ENCODE assay signal across 23 cellular contexts in genomic region chr12:1859643-1860042, GRCh38. TPM values are rescaled to one million over a fixed set of nuclear protein-coding genes. Genes with fewer than 3 reads are reported as not detected.
DNase-seq lines count a peak whose midpoint lies in the region; TF ChIP-seq lines count a peak whose summit lies in the region.
"Had no signal": no experiment of that assay in that cellular context is flagged by ENCODE, and none has a peak within 500 bp of the region (broad histone marks: within the 10 kb centered on the region; RNA-seq: fewer than 3 reads in every experiment).

No MANE protein-coding gene starts in this region.

- H3K36me3 Mint-ChIP-seq in chondrocyte (ENCODE audit: low read depth): no peaks in the 10 kb centered on the region

- H3K4ac ChIP-seq in trophoblast cell (ENCODE audit: low read depth, low read length): no peak overlapping the region

- TF ChIP-seq CTCF in choroid plexus epithelial cell (conservative IDR thresholded peaks at IDR 0.05; ENCODE audit: low read depth, low read length) (no peak), chondrocyte (IDR thresholded peaks at IDR 0.05) (no peak)

- H2BK12ac ChIP-seq in trophoblast cell (ENCODE audit: low read length): no peak overlapping the region

- H3F3A ChIP-seq in GM23248 (ENCODE audit: insufficient read depth): no peaks in the 10 kb centered on the region

- H3K27ac ChIP-seq in GM23248: no peak overlapping the region
- no peak overlapping the region for H3K27ac ChIP-seq in trophoblast cell (ENCODE audit: low read depth, low read length)
- H3K27ac ChIP-seq: ovary had no signal

- no peak overlapping the region for H3K23ac ChIP-seq in trophoblast cell (ENCODE audit: low read length)

- H3K18ac ChIP-seq in trophoblast cell (ENCODE audit: low read length): no peak overlapping the region

- no peak overlapping the region for H4K8ac ChIP-seq in trophoblast cell (ENCODE audit: low read depth, low read length)

- H2BK5ac ChIP-seq in trophoblast cell (ENCODE audit: low read depth, low read length, poor library complexity): no peak overlapping the region

- H3K4me1 Mint-ChIP-seq in chondrocyte (ENCODE audit: low read depth): peaks cover 7% of the 10 kb centered on the region
- H3K4me1 Mint-ChIP-seq: central memory CD8-positive, alpha-beta T cell had no signal

- H3K4me3 ChIP-seq in GM23248 (no peak overlapping the region), choroid plexus epithelial cell (ENCODE audit: low read depth, low read length) (no peak overlapping the region), trophoblast cell (ENCODE audit: low read depth, low read length) (no peak overlapping the region)
- H3K4me3 ChIP-seq: ovary had no signal

- no peaks in the 10 kb centered on the region for H3K9me3 Mint-ChIP-seq in chondrocyte (ENCODE audit: low read depth)
- H3K9me3 Mint-ChIP-seq: central memory CD8-positive, alpha-beta T cell had no signal

- H4K20me1 ChIP-seq in GM23248 (ENCODE audit: insufficient read depth): no peaks in the 10 kb centered on the region

- no peak overlapping the region for H3K4me3 Mint-ChIP-seq in chondrocyte (ENCODE audit: unreplicated experiment)
- H3K4me3 Mint-ChIP-seq: central memory CD8-positive, alpha-beta T cell; naive thymus-derived CD4-positive, alpha-beta T cell had no signal

- H3K4me1 ChIP-seq in GM23248 (ENCODE audit: insufficient read depth) (no peaks in the 10 kb centered on the region), trophoblast cell (ENCODE audit: control insufficient read depth in 1 of 2, insufficient read depth in 2 of 2, low read length in 2 of 2) (no peaks in the 10 kb centered on the region)

- no peaks in the 10 kb centered on the region for H3K9me2 ChIP-seq in GM23248 (ENCODE audit: insufficient read depth)

- DNase-seq in GM23248: peak; percentile 34
- peak; percentile 94 for DNase-seq in M059J (ENCODE audit: low read depth)
- peak; percentile 43 for DNase-seq in choroid plexus epithelial cell (ENCODE audit: low read depth)
- DNase-seq in trophoblast cell: peak; percentile 66 to 69
- DNase-seq in NCI-H748 (lab: John Stamatoyannopoulos, UW; ENCODE audit: unreplicated experiment): no peak
- DNase-seq in NOMO-1 treated with DMSO at 0.1 percent for 48 hours (lab: John Stamatoyannopoulos, UW; ENCODE audit: unreplicated experiment): no peak
- no peak for DNase-seq in chondrocyte (ENCODE audit: low spot score)
- DNase-seq: activated CD4-positive, CD25-positive, alpha-beta regulatory T cell; AML-193; effector memory CD4-positive, alpha-beta T cell; GF-D8; head of caudate nucleus; MV-4-11; naive thymus-derived CD4-positive, alpha-beta T cell; NCI-H187 treated with DMSO at 0.1 percent for 48 hours; ovary; SIG-M5; stimulated activated CD4-positive, alpha-beta T cell treated with anti-CD3 and anti-CD28 coated beads, Interleukin-4, amount 100 ng/mL, for 24 hours had no signal

- WGBS in GM23248 (ENCODE audit: low coverage in 1 of 2, low lambda C conversion rate in 2 of 2, missing lambda C conversion rate in 2 of 2), 2 experiments: 60 to 66% methylated on average over 7 of the region's 7 CpGs
- WGBS in trophoblast cell (ENCODE audit: extremely low coverage, insufficient coverage, insufficient read length): no CpG with 5 or more reads among the region's 7 CpGs

- H3K9me3 ChIP-seq in GM23248 (ENCODE audit: low read depth) (no peaks in the 10 kb centered on the region), trophoblast cell (ENCODE audit: insufficient read depth, low read depth, low read length) (peaks cover 30% of the 10 kb centered on the region)
- H3K9me3 ChIP-seq: ovary had no signal

- H3K14ac ChIP-seq in trophoblast cell (ENCODE audit: low read length): no peak overlapping the region

- no peak overlapping the region for H2AFZ ChIP-seq in GM23248
- no peak overlapping the region for H2AFZ ChIP-seq in trophoblast cell (ENCODE audit: insufficient read depth, low read length, poor library complexity)

- H3K36me3 ChIP-seq in GM23248 (ENCODE audit: low read depth): no peaks in the 10 kb centered on the region
- H3K36me3 ChIP-seq in trophoblast cell (ENCODE audit: control insufficient read depth in 1 of 2, insufficient read depth in 2 of 2, low read length in 2 of 2): no peaks in the 10 kb centered on the region
- H3K36me3 ChIP-seq: ovary had no signal

- H3K27ac Mint-ChIP-seq in chondrocyte (ENCODE audit: unreplicated experiment): no peak overlapping the region
- H3K27ac Mint-ChIP-seq: naive thymus-derived CD4-positive, alpha-beta T cell had no signal

- no peaks in the 10 kb centered on the region for H3K79me1 ChIP-seq in trophoblast cell (ENCODE audit: low read length)

- H2AK5ac ChIP-seq in trophoblast cell (ENCODE audit: low read length): no peak overlapping the region

- H3K4me2 ChIP-seq in GM23248 (ENCODE audit: unreplicated experiment) (no peak overlapping the region), trophoblast cell (ENCODE audit: low read length) (no peak overlapping the region)

- peaks cover 9% of the 10 kb centered on the region for H3K27me3 Mint-ChIP-seq in chondrocyte (ENCODE audit: low read depth)

- no peak overlapping the region for H3K9ac ChIP-seq in GM23248
- H3K9ac ChIP-seq in trophoblast cell (ENCODE audit: low read length): no peak overlapping the region

- no peak overlapping the region for H4K91ac ChIP-seq in trophoblast cell (ENCODE audit: low read depth, low read length)

- no peak overlapping the region for H2BK120ac ChIP-seq in trophoblast cell (ENCODE audit: insufficient read depth, low read length, poor library complexity)

- in situ Hi-C loops in GM23248 (cut with MboI): no loop called here

- H4K12ac ChIP-seq in trophoblast cell (ENCODE audit: low read depth, low read length): no peak overlapping the region

- peaks cover 26% of the 10 kb centered on the region for H3K27me3 ChIP-seq in GM23248 (replicated peaks; ENCODE audit: insufficient read depth)
- H3K27me3 ChIP-seq in trophoblast cell (ENCODE audit: insufficient read depth, low read length): no peaks in the 10 kb centered on the region
- H3K27me3 ChIP-seq: ovary had no signal

- H3K79me2 ChIP-seq in GM23248 (ENCODE audit: insufficient read depth) (no peaks in the 10 kb centered on the region), trophoblast cell (ENCODE audit: control insufficient read depth, insufficient read depth, low read length, poor library complexity) (no peaks in the 10 kb centered on the region)

RNA-seq across cellular contexts. Expression of gene LRTM2, which starts 39.3 kb away (rescaled TPM):
- not detected in 2 replicates for total RNA-seq in GM23248 (2014; rRNA removed; shearing (Covaris generic))
- not detected in 2 replicates for polyA plus RNA-seq in GM23248 (2016; fragmentation: Nextera tagmentation; extraction: Ambion mirVana)
- 0.07 TPM in 1 of 2 replicates, not detected in the other for total RNA-seq in M059J (2014; rRNA removed; shearing (Covaris generic))
- polyA plus RNA-seq in trophoblast cell (2013): 0.04 and 0.07 TPM in 2 replicates
- not detected in 3 replicates for total RNA-seq in chondrocyte
- total RNA-seq: lung microvascular endothelial cell; ovary; subcutaneous adipose tissue; T-helper 2 cell treated with Interferon-gamma antibody and Interleukin-4, amounts not matched to agents 100 ng/mL and 5 ng/mL, for 36 hours had no signal
- polyA plus RNA-seq: adipose tissue; naive thymus-derived CD4-positive, alpha-beta T cell; ovary had no signal

RNA-seq across cellular contexts. Expression of gene CACNA2D4, which starts 58.8 kb away (rescaled TPM):
- under 0.01 TPM in 1 of 2 replicates, not detected in the other for total RNA-seq in GM23248 (2014; rRNA removed; shearing (Covaris generic))
- polyA plus RNA-seq in GM23248 (2016; fragmentation: Nextera tagmentation; extraction: Ambion mirVana): 0.23 and 0.49 TPM in 2 replicates
- total RNA-seq in M059J (2014; rRNA removed; shearing (Covaris generic)): 0.15 and 0.91 TPM in 2 replicates
- 0.03 and 0.06 TPM in 2 replicates for polyA plus RNA-seq in trophoblast cell (2013)
- total RNA-seq in chondrocyte: 0.30 to 0.92 TPM in 2 of 3 replicates, not detected in the other
- total RNA-seq: lung microvascular endothelial cell had no signal

Comparison
In these comparisons a context has a peak if more than half of its experiments do, and no peak if none do; other contexts are left out.
1. DNase-seq: peak in GM23248 (single experiment), M059J (single experiment), choroid plexus epithelial cell (single experiment) and trophoblast cell (2 of 2); none in NCI-H748 (single experiment), NOMO-1 treated with DMSO at 0.1 percent for 48 hours (single experiment) and chondrocyte (single experiment).